In genomic region chr14:94447206-94447605, GRCh38 we compare ENCODE assay signal across 8 cellular contexts. TPM values are rescaled to one million over a fixed set of nuclear protein-coding genes. Genes with fewer than 3 reads are reported as not detected.
"Had no signal": no experiment of that assay in that cellular context is flagged by ENCODE, and none has a peak within 500 bp of the region (broad histone marks: within the 10 kb centered on the region; RNA-seq: fewer than 3 reads in every experiment).

No MANE protein-coding gene starts in this region.

- H3K4me3 ChIP-seq: GM23338 had no signal

- ATAC-seq: GM23338 had no signal

- FAIRE-seq: H1, H54, HTR-8/SVneo had no signal

- H3K4me2 ChIP-seq: GM23338 had no signal

- H2AFZ ChIP-seq: GM23338 had no signal

- DNase-seq: H9, HCEC 1CT had no signal

RNA-seq across cellular contexts. Expression of gene SERPINA11, which starts 5.4 kb away (rescaled TPM):
- total RNA-seq: H9, HT-29 had no signal
- polyA plus RNA-seq: IgD-negative memory B cell had no signal

RNA-seq across cellular contexts. Expression of gene SERPINA9, which starts 28.8 kb away (rescaled TPM):
- total RNA-seq: GM23338, H1, H9, HT-29 had no signal
- polyA plus RNA-seq: GM23338, H1 had no signal

RNA-seq across cellular contexts. Expression of gene SERPINA1, which starts 58.8 kb away (rescaled TPM):
- total RNA-seq: GM23338, H1, H9 had no signal
- polyA plus RNA-seq: GM23338 had no signal
